In the genomic region with DNA sequence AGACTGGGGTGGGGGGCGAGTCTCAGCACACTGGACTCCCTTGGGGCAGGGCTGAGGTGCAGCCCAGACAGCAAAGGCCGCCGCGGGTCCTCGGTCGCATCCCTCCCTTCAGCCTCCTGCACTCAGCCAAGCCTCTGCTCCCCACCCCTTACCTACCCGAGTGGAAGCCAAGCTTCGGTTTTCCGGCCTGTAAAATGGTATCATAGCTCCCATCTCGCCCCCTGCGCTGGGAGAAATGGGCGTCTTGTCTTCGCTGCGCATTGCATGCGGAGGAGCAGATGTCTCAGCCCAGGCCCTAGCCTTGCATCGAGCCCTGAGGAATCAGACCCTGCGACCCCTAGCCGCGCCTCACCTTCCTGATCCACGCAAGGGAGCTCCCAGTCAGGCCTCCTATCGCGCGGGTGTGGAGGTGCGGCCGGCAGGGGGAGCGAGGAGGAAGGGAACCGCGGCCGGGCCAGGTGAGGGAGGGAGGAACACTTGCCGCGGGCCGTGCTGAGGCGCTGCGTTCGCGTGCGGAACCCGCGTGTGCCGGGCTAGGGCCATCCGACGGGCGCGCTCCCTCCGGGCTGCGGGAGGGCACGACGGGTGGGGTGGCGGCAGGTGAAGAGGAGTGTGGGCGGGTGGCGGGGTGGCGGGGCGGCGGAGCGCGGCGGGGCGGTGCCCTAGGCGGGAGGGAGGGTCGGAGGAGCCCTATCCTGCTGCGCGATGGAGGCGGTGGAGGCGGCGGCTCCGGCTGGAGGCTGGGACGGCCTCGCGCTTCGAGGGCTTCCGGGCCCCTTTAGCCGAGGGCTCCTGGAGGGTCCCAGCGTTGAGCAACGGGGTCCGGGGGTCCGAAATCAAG, we compare ENCODE assay signal across 1 cellular context.
TF ChIP-seq lines count a peak whose summit lies in the region.

No MANE protein-coding gene starts in this region.

TF ChIP-seq in K562, 482 proteins besides CTCF, POLR2A, EP300 and RAD21 (continued from another document and continues in another):
- TF ChIP-seq, protein P1, sequence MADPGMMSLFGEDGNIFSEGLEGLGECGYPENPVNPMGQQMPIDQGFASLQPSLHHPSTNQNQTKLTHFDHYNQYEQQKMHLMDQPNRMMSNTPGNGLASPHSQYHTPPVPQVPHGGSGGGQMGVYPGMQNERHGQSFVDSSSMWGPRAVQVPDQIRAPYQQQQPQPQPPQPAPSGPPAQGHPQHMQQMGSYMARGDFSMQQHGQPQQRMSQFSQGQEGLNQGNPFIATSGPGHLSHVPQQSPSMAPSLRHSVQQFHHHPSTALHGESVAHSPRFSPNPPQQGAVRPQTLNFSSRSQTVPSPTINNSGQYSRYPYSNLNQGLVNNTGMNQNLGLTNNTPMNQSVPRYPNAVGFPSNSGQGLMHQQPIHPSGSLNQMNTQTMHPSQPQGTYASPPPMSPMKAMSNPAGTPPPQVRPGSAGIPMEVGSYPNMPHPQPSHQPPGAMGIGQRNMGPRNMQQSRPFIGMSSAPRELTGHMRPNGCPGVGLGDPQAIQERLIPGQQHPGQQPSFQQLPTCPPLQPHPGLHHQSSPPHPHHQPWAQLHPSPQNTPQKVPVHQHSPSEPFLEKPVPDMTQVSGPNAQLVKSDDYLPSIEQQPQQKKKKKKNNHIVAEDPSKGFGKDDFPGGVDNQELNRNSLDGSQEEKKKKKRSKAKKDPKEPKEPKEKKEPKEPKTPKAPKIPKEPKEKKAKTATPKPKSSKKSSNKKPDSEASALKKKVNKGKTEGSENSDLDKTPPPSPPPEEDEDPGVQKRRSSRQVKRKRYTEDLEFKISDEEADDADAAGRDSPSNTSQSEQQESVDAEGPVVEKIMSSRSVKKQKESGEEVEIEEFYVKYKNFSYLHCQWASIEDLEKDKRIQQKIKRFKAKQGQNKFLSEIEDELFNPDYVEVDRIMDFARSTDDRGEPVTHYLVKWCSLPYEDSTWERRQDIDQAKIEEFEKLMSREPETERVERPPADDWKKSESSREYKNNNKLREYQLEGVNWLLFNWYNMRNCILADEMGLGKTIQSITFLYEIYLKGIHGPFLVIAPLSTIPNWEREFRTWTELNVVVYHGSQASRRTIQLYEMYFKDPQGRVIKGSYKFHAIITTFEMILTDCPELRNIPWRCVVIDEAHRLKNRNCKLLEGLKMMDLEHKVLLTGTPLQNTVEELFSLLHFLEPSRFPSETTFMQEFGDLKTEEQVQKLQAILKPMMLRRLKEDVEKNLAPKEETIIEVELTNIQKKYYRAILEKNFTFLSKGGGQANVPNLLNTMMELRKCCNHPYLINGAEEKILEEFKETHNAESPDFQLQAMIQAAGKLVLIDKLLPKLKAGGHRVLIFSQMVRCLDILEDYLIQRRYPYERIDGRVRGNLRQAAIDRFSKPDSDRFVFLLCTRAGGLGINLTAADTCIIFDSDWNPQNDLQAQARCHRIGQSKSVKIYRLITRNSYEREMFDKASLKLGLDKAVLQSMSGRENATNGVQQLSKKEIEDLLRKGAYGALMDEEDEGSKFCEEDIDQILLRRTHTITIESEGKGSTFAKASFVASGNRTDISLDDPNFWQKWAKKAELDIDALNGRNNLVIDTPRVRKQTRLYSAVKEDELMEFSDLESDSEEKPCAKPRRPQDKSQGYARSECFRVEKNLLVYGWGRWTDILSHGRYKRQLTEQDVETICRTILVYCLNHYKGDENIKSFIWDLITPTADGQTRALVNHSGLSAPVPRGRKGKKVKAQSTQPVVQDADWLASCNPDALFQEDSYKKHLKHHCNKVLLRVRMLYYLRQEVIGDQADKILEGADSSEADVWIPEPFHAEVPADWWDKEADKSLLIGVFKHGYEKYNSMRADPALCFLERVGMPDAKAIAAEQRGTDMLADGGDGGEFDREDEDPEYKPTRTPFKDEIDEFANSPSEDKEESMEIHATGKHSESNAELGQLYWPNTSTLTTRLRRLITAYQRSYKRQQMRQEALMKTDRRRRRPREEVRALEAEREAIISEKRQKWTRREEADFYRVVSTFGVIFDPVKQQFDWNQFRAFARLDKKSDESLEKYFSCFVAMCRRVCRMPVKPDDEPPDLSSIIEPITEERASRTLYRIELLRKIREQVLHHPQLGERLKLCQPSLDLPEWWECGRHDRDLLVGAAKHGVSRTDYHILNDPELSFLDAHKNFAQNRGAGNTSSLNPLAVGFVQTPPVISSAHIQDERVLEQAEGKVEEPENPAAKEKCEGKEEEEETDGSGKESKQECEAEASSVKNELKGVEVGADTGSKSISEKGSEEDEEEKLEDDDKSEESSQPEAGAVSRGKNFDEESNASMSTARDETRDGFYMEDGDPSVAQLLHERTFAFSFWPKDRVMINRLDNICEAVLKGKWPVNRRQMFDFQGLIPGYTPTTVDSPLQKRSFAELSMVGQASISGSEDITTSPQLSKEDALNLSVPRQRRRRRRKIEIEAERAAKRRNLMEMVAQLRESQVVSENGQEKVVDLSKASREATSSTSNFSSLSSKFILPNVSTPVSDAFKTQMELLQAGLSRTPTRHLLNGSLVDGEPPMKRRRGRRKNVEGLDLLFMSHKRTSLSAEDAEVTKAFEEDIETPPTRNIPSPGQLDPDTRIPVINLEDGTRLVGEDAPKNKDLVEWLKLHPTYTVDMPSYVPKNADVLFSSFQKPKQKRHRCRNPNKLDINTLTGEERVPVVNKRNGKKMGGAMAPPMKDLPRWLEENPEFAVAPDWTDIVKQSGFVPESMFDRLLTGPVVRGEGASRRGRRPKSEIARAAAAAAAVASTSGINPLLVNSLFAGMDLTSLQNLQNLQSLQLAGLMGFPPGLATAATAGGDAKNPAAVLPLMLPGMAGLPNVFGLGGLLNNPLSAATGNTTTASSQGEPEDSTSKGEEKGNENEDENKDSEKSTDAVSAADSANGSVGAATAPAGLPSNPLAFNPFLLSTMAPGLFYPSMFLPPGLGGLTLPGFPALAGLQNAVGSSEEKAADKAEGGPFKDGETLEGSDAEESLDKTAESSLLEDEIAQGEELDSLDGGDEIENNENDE (IDR thresholded peaks at IDR 0.05; ENCODE audit: low read depth, low read length) = peak; percentile 52
- TF ChIP-seq SRSF7 (optimal IDR thresholded peaks at IDR 0.05; ENCODE audit: low read depth, low read length) (no peak), KDM4B (IDR thresholded peaks at IDR 0.05; ENCODE audit: borderline replicate concordance in 2 of 2, low read depth in 1 of 2) (peak in 1 of 2 experiments; percentile 50; a peak in 1 of 4 replicates), U2AF2 (optimal IDR thresholded peaks at IDR 0.05; ENCODE audit: low read depth, low read length) (no peak), SRSF9 (IDR thresholded peaks at IDR 0.05; ENCODE audit: borderline replicate concordance, low read depth, low read length) (no peak), SP2 (IDR thresholded peaks at IDR 0.05; ENCODE audit: extremely low read depth, low read depth, low read length, poor library complexity, severe bottlenecking) (no peak), KLF1 (tag; IDR thresholded peaks at IDR 0.05) (0 out of 2 replicates have a peak, but pooled peaks have one; percentile 22), CBFB (CRISPR knock-in tag; IDR thresholded peaks at IDR 0.05) (no peak), ADNP (tag; IDR thresholded peaks at IDR 0.05) (no peak), NCOR1 (IDR thresholded peaks at IDR 0.05) (no peak), ZNF75A (CRISPR knock-in tag; IDR thresholded peaks at IDR 0.05) (no peak), CHD2 (IDR thresholded peaks at IDR 0.05; ENCODE audit: low read depth, low read length) (no peak), ZNF324 (CRISPR knock-in tag; IDR thresholded peaks at IDR 0.05) (no peak)
- TF ChIP-seq, protein P2, sequence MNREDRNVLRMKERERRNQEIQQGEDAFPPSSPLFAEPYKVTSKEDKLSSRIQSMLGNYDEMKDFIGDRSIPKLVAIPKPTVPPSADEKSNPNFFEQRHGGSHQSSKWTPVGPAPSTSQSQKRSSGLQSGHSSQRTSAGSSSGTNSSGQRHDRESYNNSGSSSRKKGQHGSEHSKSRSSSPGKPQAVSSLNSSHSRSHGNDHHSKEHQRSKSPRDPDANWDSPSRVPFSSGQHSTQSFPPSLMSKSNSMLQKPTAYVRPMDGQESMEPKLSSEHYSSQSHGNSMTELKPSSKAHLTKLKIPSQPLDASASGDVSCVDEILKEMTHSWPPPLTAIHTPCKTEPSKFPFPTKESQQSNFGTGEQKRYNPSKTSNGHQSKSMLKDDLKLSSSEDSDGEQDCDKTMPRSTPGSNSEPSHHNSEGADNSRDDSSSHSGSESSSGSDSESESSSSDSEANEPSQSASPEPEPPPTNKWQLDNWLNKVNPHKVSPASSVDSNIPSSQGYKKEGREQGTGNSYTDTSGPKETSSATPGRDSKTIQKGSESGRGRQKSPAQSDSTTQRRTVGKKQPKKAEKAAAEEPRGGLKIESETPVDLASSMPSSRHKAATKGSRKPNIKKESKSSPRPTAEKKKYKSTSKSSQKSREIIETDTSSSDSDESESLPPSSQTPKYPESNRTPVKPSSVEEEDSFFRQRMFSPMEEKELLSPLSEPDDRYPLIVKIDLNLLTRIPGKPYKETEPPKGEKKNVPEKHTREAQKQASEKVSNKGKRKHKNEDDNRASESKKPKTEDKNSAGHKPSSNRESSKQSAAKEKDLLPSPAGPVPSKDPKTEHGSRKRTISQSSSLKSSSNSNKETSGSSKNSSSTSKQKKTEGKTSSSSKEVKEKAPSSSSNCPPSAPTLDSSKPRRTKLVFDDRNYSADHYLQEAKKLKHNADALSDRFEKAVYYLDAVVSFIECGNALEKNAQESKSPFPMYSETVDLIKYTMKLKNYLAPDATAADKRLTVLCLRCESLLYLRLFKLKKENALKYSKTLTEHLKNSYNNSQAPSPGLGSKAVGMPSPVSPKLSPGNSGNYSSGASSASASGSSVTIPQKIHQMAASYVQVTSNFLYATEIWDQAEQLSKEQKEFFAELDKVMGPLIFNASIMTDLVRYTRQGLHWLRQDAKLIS (CRISPR knock-in tag; IDR thresholded peaks at IDR 0.05) = no peak
- TF ChIP-seq, protein P3, sequence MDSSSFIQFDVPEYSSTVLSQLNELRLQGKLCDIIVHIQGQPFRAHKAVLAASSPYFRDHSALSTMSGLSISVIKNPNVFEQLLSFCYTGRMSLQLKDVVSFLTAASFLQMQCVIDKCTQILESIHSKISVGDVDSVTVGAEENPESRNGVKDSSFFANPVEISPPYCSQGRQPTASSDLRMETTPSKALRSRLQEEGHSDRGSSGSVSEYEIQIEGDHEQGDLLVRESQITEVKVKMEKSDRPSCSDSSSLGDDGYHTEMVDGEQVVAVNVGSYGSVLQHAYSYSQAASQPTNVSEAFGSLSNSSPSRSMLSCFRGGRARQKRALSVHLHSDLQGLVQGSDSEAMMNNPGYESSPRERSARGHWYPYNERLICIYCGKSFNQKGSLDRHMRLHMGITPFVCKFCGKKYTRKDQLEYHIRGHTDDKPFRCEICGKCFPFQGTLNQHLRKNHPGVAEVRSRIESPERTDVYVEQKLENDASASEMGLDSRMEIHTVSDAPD (CRISPR knock-in tag; IDR thresholded peaks at IDR 0.05) = no peak
- TF ChIP-seq, protein P4, sequence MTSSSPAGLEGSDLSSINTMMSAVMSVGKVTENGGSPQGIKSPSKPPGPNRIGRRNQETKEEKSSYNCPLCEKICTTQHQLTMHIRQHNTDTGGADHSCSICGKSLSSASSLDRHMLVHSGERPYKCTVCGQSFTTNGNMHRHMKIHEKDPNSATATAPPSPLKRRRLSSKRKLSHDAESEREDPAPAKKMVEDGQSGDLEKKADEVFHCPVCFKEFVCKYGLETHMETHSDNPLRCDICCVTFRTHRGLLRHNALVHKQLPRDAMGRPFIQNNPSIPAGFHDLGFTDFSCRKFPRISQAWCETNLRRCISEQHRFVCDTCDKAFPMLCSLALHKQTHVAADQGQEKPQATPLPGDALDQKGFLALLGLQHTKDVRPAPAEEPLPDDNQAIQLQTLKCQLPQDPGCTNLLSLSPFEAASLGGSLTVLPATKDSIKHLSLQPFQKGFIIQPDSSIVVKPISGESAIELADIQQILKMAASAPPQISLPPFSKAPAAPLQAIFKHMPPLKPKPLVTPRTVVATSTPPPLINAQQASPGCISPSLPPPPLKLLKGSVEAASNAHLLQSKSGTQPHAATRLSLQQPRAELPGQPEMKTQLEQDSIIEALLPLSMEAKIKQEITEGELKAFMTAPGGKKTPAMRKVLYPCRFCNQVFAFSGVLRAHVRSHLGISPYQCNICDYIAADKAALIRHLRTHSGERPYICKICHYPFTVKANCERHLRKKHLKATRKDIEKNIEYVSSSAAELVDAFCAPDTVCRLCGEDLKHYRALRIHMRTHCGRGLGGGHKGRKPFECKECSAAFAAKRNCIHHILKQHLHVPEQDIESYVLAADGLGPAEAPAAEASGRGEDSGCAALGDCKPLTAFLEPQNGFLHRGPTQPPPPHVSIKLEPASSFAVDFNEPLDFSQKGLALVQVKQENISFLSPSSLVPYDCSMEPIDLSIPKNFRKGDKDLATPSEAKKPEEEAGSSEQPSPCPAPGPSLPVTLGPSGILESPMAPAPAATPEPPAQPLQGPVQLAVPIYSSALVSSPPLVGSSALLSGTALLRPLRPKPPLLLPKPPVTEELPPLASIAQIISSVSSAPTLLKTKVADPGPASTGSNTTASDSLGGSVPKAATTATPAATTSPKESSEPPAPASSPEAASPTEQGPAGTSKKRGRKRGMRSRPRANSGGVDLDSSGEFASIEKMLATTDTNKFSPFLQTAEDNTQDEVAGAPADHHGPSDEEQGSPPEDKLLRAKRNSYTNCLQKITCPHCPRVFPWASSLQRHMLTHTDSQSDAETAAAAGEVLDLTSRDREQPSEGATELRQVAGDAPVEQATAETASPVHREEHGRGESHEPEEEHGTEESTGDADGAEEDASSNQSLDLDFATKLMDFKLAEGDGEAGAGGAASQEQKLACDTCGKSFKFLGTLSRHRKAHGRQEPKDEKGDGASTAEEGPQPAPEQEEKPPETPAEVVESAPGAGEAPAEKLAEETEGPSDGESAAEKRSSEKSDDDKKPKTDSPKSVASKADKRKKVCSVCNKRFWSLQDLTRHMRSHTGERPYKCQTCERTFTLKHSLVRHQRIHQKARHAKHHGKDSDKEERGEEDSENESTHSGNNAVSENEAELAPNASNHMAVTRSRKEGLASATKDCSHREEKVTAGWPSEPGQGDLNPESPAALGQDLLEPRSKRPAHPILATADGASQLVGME (CRISPR knock-in tag; IDR thresholded peaks at IDR 0.05) = peak; percentile 54; the same call in 1 of the 2 replicates
- TF ChIP-seq, protein P5, sequence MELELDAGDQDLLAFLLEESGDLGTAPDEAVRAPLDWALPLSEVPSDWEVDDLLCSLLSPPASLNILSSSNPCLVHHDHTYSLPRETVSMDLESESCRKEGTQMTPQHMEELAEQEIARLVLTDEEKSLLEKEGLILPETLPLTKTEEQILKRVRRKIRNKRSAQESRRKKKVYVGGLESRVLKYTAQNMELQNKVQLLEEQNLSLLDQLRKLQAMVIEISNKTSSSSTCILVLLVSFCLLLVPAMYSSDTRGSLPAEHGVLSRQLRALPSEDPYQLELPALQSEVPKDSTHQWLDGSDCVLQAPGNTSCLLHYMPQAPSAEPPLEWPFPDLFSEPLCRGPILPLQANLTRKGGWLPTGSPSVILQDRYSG (tag; conservative IDR thresholded peaks at IDR 0.05; ENCODE audit: low read depth) = no peak
- TF ChIP-seq, protein P6, sequence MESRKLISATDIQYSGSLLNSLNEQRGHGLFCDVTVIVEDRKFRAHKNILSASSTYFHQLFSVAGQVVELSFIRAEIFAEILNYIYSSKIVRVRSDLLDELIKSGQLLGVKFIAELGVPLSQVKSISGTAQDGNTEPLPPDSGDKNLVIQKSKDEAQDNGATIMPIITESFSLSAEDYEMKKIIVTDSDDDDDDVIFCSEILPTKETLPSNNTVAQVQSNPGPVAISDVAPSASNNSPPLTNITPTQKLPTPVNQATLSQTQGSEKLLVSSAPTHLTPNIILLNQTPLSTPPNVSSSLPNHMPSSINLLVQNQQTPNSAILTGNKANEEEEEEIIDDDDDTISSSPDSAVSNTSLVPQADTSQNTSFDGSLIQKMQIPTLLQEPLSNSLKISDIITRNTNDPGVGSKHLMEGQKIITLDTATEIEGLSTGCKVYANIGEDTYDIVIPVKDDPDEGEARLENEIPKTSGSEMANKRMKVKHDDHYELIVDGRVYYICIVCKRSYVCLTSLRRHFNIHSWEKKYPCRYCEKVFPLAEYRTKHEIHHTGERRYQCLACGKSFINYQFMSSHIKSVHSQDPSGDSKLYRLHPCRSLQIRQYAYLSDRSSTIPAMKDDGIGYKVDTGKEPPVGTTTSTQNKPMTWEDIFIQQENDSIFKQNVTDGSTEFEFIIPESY (CRISPR knock-in tag; IDR thresholded peaks at IDR 0.05) = no peak
